Comparison of ENCODE assay signal across 8 cellular contexts in the genomic region with DNA sequence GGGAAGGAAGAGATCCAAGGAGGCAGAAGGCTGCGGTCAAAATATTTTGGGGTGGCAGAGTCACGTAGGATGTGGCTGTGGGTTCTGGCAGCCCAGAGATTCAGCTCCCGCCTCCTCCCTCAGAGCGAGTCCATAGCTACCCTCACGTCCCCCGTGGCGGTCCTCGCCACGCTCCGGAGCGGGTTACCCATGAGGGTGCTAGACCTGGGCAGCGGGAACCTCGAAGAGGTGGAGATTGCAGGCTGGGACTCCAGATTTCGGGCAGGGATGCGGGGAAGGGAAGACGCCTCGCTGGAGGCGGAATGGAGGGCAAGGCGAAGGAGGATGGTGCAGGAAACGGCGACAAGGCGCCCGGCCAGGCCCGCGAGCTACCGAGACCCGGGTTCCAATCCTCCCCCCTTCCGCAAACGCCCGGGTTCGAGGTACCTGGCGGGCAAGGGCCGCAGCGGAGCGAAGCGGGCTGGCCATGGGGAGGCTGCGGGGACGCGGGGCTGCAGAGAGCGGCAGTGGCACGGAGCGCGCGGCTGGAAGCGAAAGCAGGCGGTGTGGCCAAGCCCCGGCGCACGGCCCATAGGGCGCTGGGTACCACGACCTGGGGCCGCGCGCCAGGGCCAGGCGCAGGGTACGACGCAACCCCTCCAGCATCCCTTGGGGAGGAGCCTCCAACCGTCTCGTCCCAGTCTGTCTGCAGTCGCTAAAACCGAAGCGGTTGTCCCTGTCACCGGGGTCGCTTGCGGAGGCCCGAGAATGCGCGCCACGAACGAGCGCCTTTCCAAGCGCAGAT. TPM values are rescaled to one million over a fixed set of nuclear protein-coding genes. Genes with fewer than 3 reads are reported as not detected.
DNase-seq lines count a peak whose midpoint lies in the region; ATAC-seq and TF ChIP-seq lines count a peak whose summit lies in the region.

No MANE protein-coding gene starts in this region.

- no peak for TF ChIP-seq EP300 in upper lobe of left lung (IDR thresholded peaks at IDR 0.05)

- POLR2A ChIA-PET in CD4-positive, alpha-beta T cell (lab: Charles Lee), result no interaction called here
- POLR2A ChIA-PET in naive thymus-derived CD4-positive, alpha-beta T cell (lab: Charles Lee), result no interaction called here

- H3K36me3 ChIP-seq in naive thymus-derived CD4-positive, alpha-beta T cell (ENCODE audit: control insufficient read depth in 2 of 3, insufficient read depth in 3 of 3, low read length in 3 of 3), result no peaks in the 10 kb centered on the region
- H3K36me3 ChIP-seq in upper lobe of left lung, result no peaks in the 10 kb centered on the region

- H3K4me1 Mint-ChIP-seq in CD4-positive, alpha-beta T cell (ENCODE audit: low read depth), result peaks cover 19% of the 10 kb centered on the region
- H3K4me1 Mint-ChIP-seq in naive thymus-derived CD4-positive, alpha-beta T cell, result peaks cover 9 to 41% (median 16%) of the 10 kb centered on the region in 7 donors

- H3K9me3 Mint-ChIP-seq in CD4-positive, alpha-beta T cell, result no peaks in the 10 kb centered on the region
- peaks cover 0 to 2% (median 0%) of the 10 kb centered on the region in 11 donors for H3K9me3 Mint-ChIP-seq in naive thymus-derived CD4-positive, alpha-beta T cell

- peak in 1 of 4 donors; percentile 44 for TF ChIP-seq POLR2A in upper lobe of left lung (IDR thresholded peaks at IDR 0.05)

- no peak for TF ChIP-seq CTCF in CD4-positive, alpha-beta T cell (IDR thresholded peaks at IDR 0.05)
- no peak for TF ChIP-seq CTCF in upper lobe of left lung (IDR thresholded peaks at IDR 0.05)

- peaks cover 35% of the 10 kb centered on the region for H3K27me3 Mint-ChIP-seq in CD4-positive, alpha-beta T cell
- H3K27me3 Mint-ChIP-seq in naive thymus-derived CD4-positive, alpha-beta T cell, result peaks cover 13 to 39% (median 35%) of the 10 kb centered on the region in 5 donors

- H3K4me1 ChIP-seq in naive thymus-derived CD4-positive, alpha-beta T cell (ENCODE audit: control insufficient read depth in 2 of 2, insufficient read depth in 2 of 2, low read length in 2 of 2), result no peaks in the 10 kb centered on the region
- peaks cover 27 to 37% (median 32%) of the 10 kb centered on the region in 4 donors for H3K4me1 ChIP-seq in upper lobe of left lung

- peak; percentile 41 for ATAC-seq in CD4-positive, alpha-beta T cell (ENCODE audit: poor library complexity)
- ATAC-seq in GM21529 (IDR thresholded peaks at IDR 0.05; ENCODE audit: unreplicated experiment) (peak; percentile 42), upper lobe of left lung (ENCODE audit: low FRiP score in 2 of 2) (peak; percentile 66 to 80), GM21619 (IDR thresholded peaks at IDR 0.05; ENCODE audit: unreplicated experiment) (no peak), SK-N-SH treated with all-trans-retinoic acid at 6 μM for 48 hours (no peak)
- ATAC-seq in naive thymus-derived CD4-positive, alpha-beta T cell, result peak; percentile 42

- peak overlapping the region; percentile 37 for H3K4me3 ChIP-seq in naive thymus-derived CD4-positive, alpha-beta T cell (ENCODE audit: low read length)
- H3K4me3 ChIP-seq in upper lobe of left lung, result peak overlapping the region; percentile 49 to 88 (median 59)

- peak overlapping the region; percentile 85 for H3K4me3 Mint-ChIP-seq in CD4-positive, alpha-beta T cell
- peak overlapping the region in 9 of 10 donors; percentile 60 to 99 (median 78) for H3K4me3 Mint-ChIP-seq in naive thymus-derived CD4-positive, alpha-beta T cell

- H3K27me3 ChIP-seq in CD4-positive, alpha-beta T cell (ENCODE audit: control insufficient read depth, insufficient read depth, low read length), result peaks cover 29% of the 10 kb centered on the region
- no peaks in the 10 kb centered on the region for H3K27me3 ChIP-seq in naive thymus-derived CD4-positive, alpha-beta T cell (ENCODE audit: control insufficient read depth in 2 of 2, insufficient read depth in 2 of 2, low read length in 2 of 2)
- no peaks in the 10 kb centered on the region for H3K27me3 ChIP-seq in upper lobe of left lung

- DNase-seq in CD4-positive, alpha-beta T cell, result no peak
- peak; percentile 28 to 42 for DNase-seq in activated CD4-positive, alpha-beta T cell treated with anti-CD3 and anti-CD28 coated beads, Interleukin-2, amount 50 U/mL, for 48 hours
- DNase-seq in fibroblast of peridontal ligament (ENCODE audit: extremely low read depth) (peak; percentile 38), upper lobe of left lung (peak in 1 of 2 donors; percentile 90)
- DNase-seq in naive thymus-derived CD4-positive, alpha-beta T cell, result peak in 3 of 9 donors; percentile 5 to 59 (median 7)

- no peak overlapping the region for H3K27ac Mint-ChIP-seq in CD4-positive, alpha-beta T cell
- H3K27ac Mint-ChIP-seq in naive thymus-derived CD4-positive, alpha-beta T cell, result peak overlapping the region in 1 of 9 donors; percentile 96

- intact Hi-C loops in CD4-positive, alpha-beta T cell (cut with DNase I, micrococcal nuclease), result no loop called here
- intact Hi-C loops in naive thymus-derived CD4-positive, alpha-beta T cell (cut with micrococcal nuclease), result loop anchor here in 1 of 2 donors (1.0 to 5.0 kb wide), 3 partner anchors 45 to 295 kb away; a partner anchor contains a TSS

- no peaks in the 10 kb centered on the region for H3K9me3 ChIP-seq in CD4-positive, alpha-beta T cell (ENCODE audit: control insufficient read depth, low read length)
- H3K9me3 ChIP-seq in naive thymus-derived CD4-positive, alpha-beta T cell (ENCODE audit: control insufficient read depth in 2 of 3, low read length in 3 of 3), result no peaks in the 10 kb centered on the region
- H3K9me3 ChIP-seq in upper lobe of left lung, result no peaks in the 10 kb centered on the region

- 1 to 30% methylated on average over 2 to 50 of the region's 72 CpGs for WGBS in upper lobe of left lung, 2 donors

- no peaks in the 10 kb centered on the region for H3K36me3 Mint-ChIP-seq in CD4-positive, alpha-beta T cell (ENCODE audit: low read depth)
- peaks cover 0 to 12% (median 0%) of the 10 kb centered on the region in 5 donors for H3K36me3 Mint-ChIP-seq in naive thymus-derived CD4-positive, alpha-beta T cell

- CTCF ChIA-PET in CD4-positive, alpha-beta T cell (lab: Charles Lee), result no interaction called here
- CTCF ChIA-PET in naive thymus-derived CD4-positive, alpha-beta T cell (lab: Charles Lee), result no interaction called here

- H3K27ac ChIP-seq in CD4-positive, alpha-beta T cell (ENCODE audit: low read depth, low read length), result no peak overlapping the region
- H3K27ac ChIP-seq in naive thymus-derived CD4-positive, alpha-beta T cell (ENCODE audit: low read depth, low read length), result no peak overlapping the region
- H3K27ac ChIP-seq in upper lobe of left lung, result peak overlapping the region; percentile 58 to 88 (median 71)

TF ChIP-seq in SK-N-SH treated with all-trans-retinoic acid at 6 μM for 48 hours, 23 proteins besides CTCF, POLR2A, EP300 and RAD21 (continues in another document):
- TF ChIP-seq, protein P1, sequence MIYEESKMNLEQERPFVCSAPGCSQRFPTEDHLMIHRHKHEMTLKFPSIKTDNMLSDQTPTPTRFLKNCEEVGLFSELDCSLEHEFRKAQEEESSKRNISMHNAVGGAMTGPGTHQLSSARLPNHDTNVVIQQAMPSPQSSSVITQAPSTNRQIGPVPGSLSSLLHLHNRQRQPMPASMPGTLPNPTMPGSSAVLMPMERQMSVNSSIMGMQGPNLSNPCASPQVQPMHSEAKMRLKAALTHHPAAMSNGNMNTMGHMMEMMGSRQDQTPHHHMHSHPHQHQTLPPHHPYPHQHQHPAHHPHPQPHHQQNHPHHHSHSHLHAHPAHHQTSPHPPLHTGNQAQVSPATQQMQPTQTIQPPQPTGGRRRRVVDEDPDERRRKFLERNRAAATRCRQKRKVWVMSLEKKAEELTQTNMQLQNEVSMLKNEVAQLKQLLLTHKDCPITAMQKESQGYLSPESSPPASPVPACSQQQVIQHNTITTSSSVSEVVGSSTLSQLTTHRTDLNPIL (CRISPR knock-in tag; IDR thresholded peaks at IDR 0.05; ENCODE audit: low read depth), result no peak
- TF ChIP-seq ZNF70 (CRISPR knock-in tag; IDR thresholded peaks at IDR 0.05), result no peak
- TF ChIP-seq ZNF565 (CRISPR knock-in tag; conservative IDR thresholded peaks at IDR 0.05; ENCODE audit: low read depth), result no peak
- TF ChIP-seq SNAI2 (CRISPR knock-in tag; IDR thresholded peaks at IDR 0.05), result no peak
- TF ChIP-seq BACH2 (CRISPR knock-in tag; IDR thresholded peaks at IDR 0.05; ENCODE audit: borderline replicate concordance), result no peak
- no peak for TF ChIP-seq ARNTL (CRISPR knock-in tag; IDR thresholded peaks at IDR 0.05; ENCODE audit: borderline replicate concordance, low read depth)
- TF ChIP-seq ZNF8 (CRISPR knock-in tag; IDR thresholded peaks at IDR 0.05), result no peak
- TF ChIP-seq, protein P2, sequence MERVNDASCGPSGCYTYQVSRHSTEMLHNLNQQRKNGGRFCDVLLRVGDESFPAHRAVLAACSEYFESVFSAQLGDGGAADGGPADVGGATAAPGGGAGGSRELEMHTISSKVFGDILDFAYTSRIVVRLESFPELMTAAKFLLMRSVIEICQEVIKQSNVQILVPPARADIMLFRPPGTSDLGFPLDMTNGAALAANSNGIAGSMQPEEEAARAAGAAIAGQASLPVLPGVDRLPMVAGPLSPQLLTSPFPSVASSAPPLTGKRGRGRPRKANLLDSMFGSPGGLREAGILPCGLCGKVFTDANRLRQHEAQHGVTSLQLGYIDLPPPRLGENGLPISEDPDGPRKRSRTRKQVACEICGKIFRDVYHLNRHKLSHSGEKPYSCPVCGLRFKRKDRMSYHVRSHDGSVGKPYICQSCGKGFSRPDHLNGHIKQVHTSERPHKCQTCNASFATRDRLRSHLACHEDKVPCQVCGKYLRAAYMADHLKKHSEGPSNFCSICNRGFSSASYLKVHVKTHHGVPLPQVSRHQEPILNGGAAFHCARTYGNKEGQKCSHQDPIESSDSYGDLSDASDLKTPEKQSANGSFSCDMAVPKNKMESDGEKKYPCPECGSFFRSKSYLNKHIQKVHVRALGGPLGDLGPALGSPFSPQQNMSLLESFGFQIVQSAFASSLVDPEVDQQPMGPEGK (CRISPR knock-in tag; IDR thresholded peaks at IDR 0.05; ENCODE audit: borderline replicate concordance), result no peak

RNA-seq across cellular contexts. Expression of a gene that starts 46.2 kb away (rescaled TPM):
- total RNA-seq in CD4-positive, alpha-beta T cell, result under 1 TPM; 0.34 to 0.91 TPM
- total RNA-seq in naive thymus-derived CD4-positive, alpha-beta T cell, result 10 to 100 TPM in 1 of 5 experiments, 1 to 10 TPM in 3, under 1 TPM in 1; 0.70 to 29.3 (median 1.9) TPM
- under 1 TPM; 0.71 to 0.96 TPM for polyA plus RNA-seq in naive thymus-derived CD4-positive, alpha-beta T cell
- total RNA-seq in upper lobe of left lung, result 100 to 1,000 TPM in 1 of 6 donors, 10 to 100 TPM in 5; 52.7 to 145 (median 72.7) TPM

Comparison
In these comparisons a context has a peak if more than half of its experiments do, and no peak if none do; other contexts are left out.
1. ATAC-seq: peak in CD4-positive, alpha-beta T cell (single experiment), GM21529 (single experiment), naive thymus-derived CD4-positive, alpha-beta T cell (single experiment) and upper lobe of left lung (2 of 2); none in GM21619 (single experiment) and SK-N-SH treated with all-trans-retinoic acid at 6 μM for 48 hours (single experiment).
2. DNase-seq: peak in activated CD4-positive, alpha-beta T cell treated with anti-CD3 and anti-CD28 coated beads, Interleukin-2, amount 50 U/mL, for 48 hours (2 of 2) and fibroblast of peridontal ligament (single experiment); none in CD4-positive, alpha-beta T cell (0 of 10).
3. H3K27ac ChIP-seq: peak in upper lobe of left lung (4 of 4); none in CD4-positive, alpha-beta T cell (single experiment) and naive thymus-derived CD4-positive, alpha-beta T cell (single experiment).